Comparison of ENCODE assay signal across 9 cellular contexts in the genomic region with DNA sequence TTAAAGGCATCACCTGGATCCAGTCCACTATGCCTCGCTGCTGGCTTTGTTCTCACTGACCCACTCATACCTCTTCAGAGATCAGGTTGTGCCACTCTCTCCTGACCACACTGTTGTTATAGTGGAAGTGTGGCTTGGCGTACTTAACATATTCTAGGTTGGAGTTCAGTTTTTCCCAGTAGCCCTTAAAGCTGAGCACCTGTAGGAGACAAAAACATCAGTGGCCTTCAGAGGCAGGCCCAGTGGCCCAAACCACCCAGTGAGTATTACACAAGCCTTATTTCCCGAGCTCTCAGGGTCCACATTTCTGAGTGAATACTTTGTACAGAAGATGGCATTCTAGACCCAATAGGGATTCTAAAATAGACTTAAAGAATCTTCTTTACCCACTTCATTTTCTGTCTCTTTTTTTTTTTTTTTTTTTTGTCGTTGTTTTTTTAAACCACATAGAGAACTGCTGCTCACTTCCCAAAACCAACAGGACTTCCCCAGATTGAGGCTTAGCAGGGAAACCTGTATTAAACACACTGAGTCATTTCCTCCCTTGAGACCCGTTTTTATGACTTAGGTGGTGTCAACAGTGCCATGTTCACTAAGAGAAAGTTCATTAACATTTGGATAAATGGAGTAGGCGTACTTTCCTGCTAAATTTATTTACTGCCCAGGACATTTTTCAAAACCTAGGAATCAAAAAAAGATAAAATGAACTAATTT.
A peak's percentile ranks its signal among the peaks of the same experiment; 100 is the strongest.
DNase-seq lines count a peak whose midpoint lies in the region; ATAC-seq lines count a peak whose summit lies in the region.
"Had no signal": no experiment of that assay in that cellular context is flagged by ENCODE, and none has a peak within 500 bp of the region (broad histone marks: within the 10 kb centered on the region; RNA-seq: fewer than 3 reads in every experiment).

No MANE protein-coding gene starts in this region.

- H3K27ac ChIP-seq in adipose tissue (ENCODE audit: low read depth, low read length): peak overlapping the region; percentile 68

- H3K9me3 Mint-ChIP-seq in IgD-negative memory B cell: no peaks in the 10 kb centered on the region
- H3K9me3 Mint-ChIP-seq in stimulated activated naive B cell treated with anti-CD40 and anti-IgM and Interleukin-4, amounts not matched to agents 10 μg/mL and 1 μg/mL and 100 μg/mL, for 72 hours: no peaks in the 10 kb centered on the region

- 41 to 76% (median 48%) methylated on average over 6 of the region's 6 CpGs for WGBS in adipose tissue, 3 donors

- DNase-seq in GF-D8 (lab: John Stamatoyannopoulos, UW) (peak; percentile 92), retina (no peak), D341Med (ENCODE audit: low spot score) (no peak), left lobe of liver (ENCODE audit: low spot score) (no peak)
- peak; percentile 61 for DNase-seq in stimulated activated naive B cell treated with anti-CD40 and anti-IgM and Interleukin-4, amounts not matched to agents 10 μg/mL and 1 μg/mL and 100 μg/mL, for 72 hours

- H3K27ac Mint-ChIP-seq in IgD-negative memory B cell: peak overlapping the region; percentile 83 to 96 (median 87)
- peak overlapping the region; percentile 59 for H3K27ac Mint-ChIP-seq in stimulated activated naive B cell treated with anti-CD40 and anti-IgM and Interleukin-4, amounts not matched to agents 10 μg/mL and 1 μg/mL and 100 μg/mL, for 72 hours

- H3K36me3 Mint-ChIP-seq in IgD-negative memory B cell: peaks cover 7% of the 10 kb centered on the region
- H3K36me3 Mint-ChIP-seq in stimulated activated naive B cell treated with anti-CD40 and anti-IgM and Interleukin-4, amounts not matched to agents 10 μg/mL and 1 μg/mL and 100 μg/mL, for 72 hours: peaks cover 7 to 12% of the 10 kb centered on the region in 2 donors

- ATAC-seq in GM21390 (IDR thresholded peaks at IDR 0.05; ENCODE audit: unreplicated experiment): peak; percentile 58
- ATAC-seq in stimulated activated naive B cell treated with anti-CD40 and anti-IgM and Interleukin-4, amounts not matched to agents 10 μg/mL and 1 μg/mL and 100 μg/mL, for 72 hours (replicated peaks): peak; percentile 88 to 94
- ATAC-seq in left lobe of liver: no peak
- ATAC-seq: K562 had no signal

- H3K27me3 Mint-ChIP-seq in IgD-negative memory B cell: no peaks in the 10 kb centered on the region
- H3K27me3 Mint-ChIP-seq in stimulated activated naive B cell treated with anti-CD40 and anti-IgM and Interleukin-4, amounts not matched to agents 10 μg/mL and 1 μg/mL and 100 μg/mL, for 72 hours: no peaks in the 10 kb centered on the region

- peaks cover 25 to 30% (median 26%) of the 10 kb centered on the region in 3 donors for H3K4me1 Mint-ChIP-seq in IgD-negative memory B cell
- H3K4me1 Mint-ChIP-seq in stimulated activated naive B cell treated with anti-CD40 and anti-IgM and Interleukin-4, amounts not matched to agents 10 μg/mL and 1 μg/mL and 100 μg/mL, for 72 hours: peaks cover 37 to 63% of the 10 kb centered on the region in 2 donors

- peak overlapping the region; percentile 39 to 86 (median 72) for H3K4me3 Mint-ChIP-seq in IgD-negative memory B cell
- H3K4me3 Mint-ChIP-seq in stimulated activated naive B cell treated with anti-CD40 and anti-IgM and Interleukin-4, amounts not matched to agents 10 μg/mL and 1 μg/mL and 100 μg/mL, for 72 hours: peak overlapping the region; percentile 50 to 80

Comparison
In these comparisons a context has a peak if more than half of its experiments do, and no peak if none do; other contexts are left out.
1. DNase-seq: peak in GF-D8 (single experiment) and stimulated activated naive B cell treated with anti-CD40 and anti-IgM and Interleukin-4, amounts not matched to agents 10 μg/mL and 1 μg/mL and 100 μg/mL, for 72 hours (single experiment); none in retina (single experiment), D341Med (single experiment) and left lobe of liver (single experiment).